In genomic region chr16:57999366-57999970, GRCh38 we compare ENCODE assay signal across 8 cellular contexts. TPM values are rescaled to one million over a fixed set of nuclear protein-coding genes. Genes with fewer than 3 reads are reported as not detected.
A peak's percentile ranks its signal among the peaks of the same experiment; 100 is the strongest.
DNase-seq lines count a peak whose midpoint lies in the region; ATAC-seq and TF ChIP-seq lines count a peak whose summit lies in the region.

No MANE protein-coding gene starts in this region.

- ATAC-seq in GM18520 (IDR thresholded peaks at IDR 0.05; ENCODE audit: unreplicated experiment) (no peak), GM21723 (IDR thresholded peaks at IDR 0.05; ENCODE audit: unreplicated experiment) (no peak)

- H3K4me3 ChIP-seq in H7 (ENCODE audit: insufficient read depth, low read depth, low read length) (peak overlapping the region; percentile 74), WI38 (ENCODE audit: low read depth, low read length) (peak overlapping the region; percentile 65), endodermal cell (ENCODE audit: low read length) (peak overlapping the region; percentile 79)

- H3K36me3 ChIP-seq in H7 (replicated peaks; ENCODE audit: control insufficient read depth, insufficient read depth, low read length) (peaks cover 1% of the 10 kb centered on the region), endodermal cell (ENCODE audit: control insufficient read depth, insufficient read depth, low read length) (peaks cover 34% of the 10 kb centered on the region)

- peak overlapping the region; percentile 45 for H3K9ac ChIP-seq in endodermal cell (ENCODE audit: extremely low read depth, low read length, poor library complexity, severe bottlenecking)

- WGBS in endodermal cell (ENCODE audit: insufficient coverage in 1 of 2, insufficient read length in 1 of 2), 2 experiments, result 29 to 41% methylated on average over 5 to 6 of the region's 6 CpGs

- H3K27me3 ChIP-seq in H7 (ENCODE audit: control insufficient read depth, insufficient read depth, low read length) (no peaks in the 10 kb centered on the region), endodermal cell (ENCODE audit: control insufficient read depth, insufficient read depth, low read length, poor library complexity, severe bottlenecking) (no peaks in the 10 kb centered on the region)

- no peak overlapping the region for H3K27ac ChIP-seq in endodermal cell (ENCODE audit: low read depth, low read length)

- no peaks in the 10 kb centered on the region for H3K9me3 ChIP-seq in endodermal cell (ENCODE audit: control insufficient read depth, low read length)

- H3K4me1 Mint-ChIP-seq in endodermal cell, result peaks cover 23% of the 10 kb centered on the region
- peaks cover 13% of the 10 kb centered on the region for H3K4me1 Mint-ChIP-seq in nephron

- no peaks in the 10 kb centered on the region for H3K9me3 Mint-ChIP-seq in endodermal cell
- H3K9me3 Mint-ChIP-seq in nephron, result no peaks in the 10 kb centered on the region

- H3K27me3 Mint-ChIP-seq in endodermal cell (ENCODE audit: insufficient read depth), result no peaks in the 10 kb centered on the region
- H3K27me3 Mint-ChIP-seq in nephron (ENCODE audit: low read depth), result no peaks in the 10 kb centered on the region

- peaks cover 16% of the 10 kb centered on the region for H3K4me1 ChIP-seq in endodermal cell (ENCODE audit: control insufficient read depth, insufficient read depth, low read length)

- DNase-seq in AG20443 (ENCODE audit: low spot score) (peak; percentile 32), H7 (peak; percentile 72), endodermal cell (peak; percentile 67), HT-29 (ENCODE audit: low spot score) (no peak)

- H3K36me3 Mint-ChIP-seq in endodermal cell (ENCODE audit: low read depth) (peaks cover 37% of the 10 kb centered on the region), nephron (ENCODE audit: low read depth) (peaks cover 17% of the 10 kb centered on the region)

- TF ChIP-seq CTCF in WI38 (IDR thresholded peaks at IDR 0.05; ENCODE audit: low read depth, low read length) (no peak), endodermal cell (conservative IDR thresholded peaks at IDR 0.05) (peak; percentile 23), nephron (IDR thresholded peaks at IDR 0.05; ENCODE audit: unreplicated experiment in 3 of 3) (no peak)

- H3K27ac Mint-ChIP-seq in endodermal cell (no peak overlapping the region), nephron (peak overlapping the region; percentile 20 to 89 (median 76))

- H3K4me3 Mint-ChIP-seq in endodermal cell (peak overlapping the region; percentile 89), nephron (peak overlapping the region; percentile 78 to 91 (median 90))

RNA-seq across cellular contexts. Expression of gene ZNF319, which starts 1.0 kb away (rescaled TPM):
- total RNA-seq in H7 (2014; rRNA removed; shearing (Covaris generic)), result 3.1 and 3.4 TPM in 2 replicates
- total RNA-seq in endodermal cell, result 10 to 100 TPM in 1 of 2 donors, 1 to 10 TPM in 1; 9.8 to 10.8 TPM
- polyA plus RNA-seq in endodermal cell (2013, experiment 1 of 2), result 11.5 TPM
- 8.2 TPM for polyA plus RNA-seq in endodermal cell (2013, experiment 2 of 2)
- total RNA-seq in HT-29 (2014; rRNA removed; shearing (Covaris generic)), result 1.5 and 2.0 TPM in 2 replicates

RNA-seq across cellular contexts. Expression of gene USB1, which starts 1.7 kb away (rescaled TPM):
- 20.0 and 23.9 TPM in 2 replicates for total RNA-seq in H7 (2014; rRNA removed; shearing (Covaris generic))
- total RNA-seq in endodermal cell, result 100 to 1,000 TPM; 139 to 163 TPM
- polyA plus RNA-seq in endodermal cell (2013, experiment 1 of 2), result 62.2 TPM
- 62.7 TPM for polyA plus RNA-seq in endodermal cell (2013, experiment 2 of 2)
- total RNA-seq in HT-29 (2014; rRNA removed; shearing (Covaris generic)), result 18.8 and 24.4 TPM in 2 replicates

RNA-seq across cellular contexts. Expression of gene MMP15, which starts 26.1 kb away (rescaled TPM):
- 58.2 and 60.7 TPM in 2 replicates for total RNA-seq in H7 (2014; rRNA removed; shearing (Covaris generic))
- total RNA-seq in endodermal cell, result 100 to 1,000 TPM in 1 of 2 donors, 10 to 100 TPM in 1; 99.8 to 105 TPM
- polyA plus RNA-seq in endodermal cell (2013, experiment 1 of 2), result 34.0 TPM
- polyA plus RNA-seq in endodermal cell (2013, experiment 2 of 2), result 34.0 TPM
- total RNA-seq in HT-29 (2014; rRNA removed; shearing (Covaris generic)), result 75.9 and 94.1 TPM in 2 replicates

RNA-seq across cellular contexts. Expression of gene CNGB1, which starts 28.5 kb away (rescaled TPM):
- total RNA-seq in H7 (2014; rRNA removed; shearing (Covaris generic)), result not detected in 2 replicates
- under 1 TPM; 0.29 to 0.60 TPM for total RNA-seq in endodermal cell
- 1.1 TPM for polyA plus RNA-seq in endodermal cell (2013, experiment 1 of 2)
- 0.50 TPM for polyA plus RNA-seq in endodermal cell (2013, experiment 2 of 2)
- not detected in 2 replicates for total RNA-seq in HT-29 (2014; rRNA removed; shearing (Covaris generic))
